8 cellular contexts compared by ENCODE assay signal in the genomic region with DNA sequence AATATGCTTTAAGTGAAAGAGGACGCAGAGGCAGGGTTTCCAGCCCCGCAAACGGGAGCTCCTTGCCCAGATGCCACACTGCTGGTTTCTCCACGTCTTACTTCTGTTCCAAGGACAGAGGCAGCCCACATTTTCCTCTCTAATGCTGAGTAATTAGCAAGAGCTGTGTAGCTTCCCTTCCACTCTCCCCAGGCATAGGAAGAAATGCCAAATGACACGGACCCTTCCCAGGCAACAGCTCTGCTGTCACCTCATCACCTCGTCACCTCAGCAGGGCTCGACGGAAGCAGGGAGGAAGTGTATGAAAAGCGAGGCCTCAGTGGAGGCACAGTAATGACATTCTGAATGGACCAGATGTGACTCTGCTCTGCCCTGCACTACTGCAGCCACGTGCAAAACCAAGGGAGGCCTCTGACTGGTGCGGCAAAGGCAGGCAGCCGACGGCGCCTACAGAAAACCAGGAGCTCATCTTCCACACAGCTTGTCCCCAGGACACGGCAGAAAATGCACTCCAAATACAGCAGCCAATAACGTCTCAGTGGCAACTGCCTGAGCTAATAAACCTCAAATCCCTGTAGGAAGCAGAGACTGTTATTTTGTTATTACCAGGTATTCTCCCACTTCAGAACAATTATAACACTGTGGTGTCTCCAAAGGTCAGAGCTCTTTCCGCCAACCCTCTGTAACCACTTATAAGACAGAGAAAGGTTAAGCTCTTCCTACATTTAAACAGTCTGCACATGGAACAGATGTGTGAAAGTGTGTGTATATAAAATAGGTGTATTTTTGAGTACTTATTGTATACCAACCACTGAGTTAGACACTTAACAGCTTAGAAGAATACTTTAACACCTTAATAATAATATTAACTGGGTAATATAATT.
DNase-seq lines count a peak whose midpoint lies in the region; ATAC-seq lines count a peak whose summit lies in the region.

No MANE protein-coding gene starts in this region.

- no peaks in the 10 kb centered on the region for H3K9me3 Mint-ChIP-seq in T-cell
- no peaks in the 10 kb centered on the region for H3K9me3 Mint-ChIP-seq in effector memory CD8-positive, alpha-beta T cell

- POLR2A ChIA-PET in T-cell (lab: Charles Lee): interaction anchor here in 1 of 2 donors (0.9 kb wide), 1 partner anchor 515 kb away, joined by 3 read pairs; no protein-coding TSS in a partner anchor

- intact Hi-C loops in Right ventricle myocardium superior (cut with DNase I): no loop called here

- H3K27ac Mint-ChIP-seq in T-cell: peak overlapping the region; percentile 95 to 96
- peak overlapping the region; percentile 44 to 62 for H3K27ac Mint-ChIP-seq in effector memory CD8-positive, alpha-beta T cell

- DNase-seq in activated CD8-positive, alpha-beta memory T cell treated with anti-CD3 and anti-CD28 coated beads for 24 hours: peak; percentile 75
- no peak for DNase-seq in activated CD8-positive, alpha-beta memory T cell treated with anti-CD3 and anti-CD28 coated beads, Interleukin-2, amount 50 U/mL, for 4 hours
- DNase-seq in T-cell: peak in 17 of 34 experiments; percentile 2 to 53 (median 18)
- no peak for DNase-seq in effector memory CD8-positive, alpha-beta T cell
- DNase-seq in stimulated activated naive CD8-positive, alpha-beta T cell treated with anti-CD3 and anti-CD28 coated beads, Interleukin-15, Interleukin-2, amounts not matched to agents 100 U/mL and 50 U/mL, for 24 hours: peak; percentile 54
- no peak for DNase-seq in AG08396 (ENCODE audit: low spot score)
- no peak for DNase-seq in hepatic stellate cell (ENCODE audit: low spot score)
- no peak for DNase-seq in Right ventricle myocardium superior

- CTCF ChIA-PET in T-cell (lab: Charles Lee): interaction anchor here (0.6 to 2.6 kb wide), 17 partner anchors 11 to 1127 kb away, joined by 3 to 20 read pairs (median 4); partner anchors contain the start of genes TSHZ1 (in 1 of the 2) and ZNF407 (in 1 of the 2)

- H3K27me3 Mint-ChIP-seq in T-cell: peaks cover 0 to 4% of the 10 kb centered on the region in 2 donors
- H3K27me3 Mint-ChIP-seq in effector memory CD8-positive, alpha-beta T cell: peaks cover 7% of the 10 kb centered on the region in 2 donors

- peaks cover 17 to 19% (median 17%) of the 10 kb centered on the region in 3 donors for H3K4me1 Mint-ChIP-seq in T-cell
- H3K4me1 Mint-ChIP-seq in effector memory CD8-positive, alpha-beta T cell (ENCODE audit: low read depth in 2 of 2): peaks cover 3 to 13% of the 10 kb centered on the region in 2 donors

- peak overlapping the region; percentile 64 to 77 (median 73) for H3K4me3 Mint-ChIP-seq in T-cell
- H3K4me3 Mint-ChIP-seq in effector memory CD8-positive, alpha-beta T cell: peak overlapping the region; percentile 19 to 57

- peak; percentile 60 to 65 (median 62) for ATAC-seq in T-cell (replicated peaks in 1 of 4)
- peak; percentile 25 for ATAC-seq in effector memory CD8-positive, alpha-beta T cell (replicated peaks)
- peak; percentile 78 for ATAC-seq in stimulated activated naive CD8-positive, alpha-beta T cell treated with anti-CD3 and anti-CD28 coated beads, Interleukin-15, Interleukin-2, amounts not matched to agents 100 U/mL and 50 U/mL, for 24 hours
- no peak for ATAC-seq in Right ventricle myocardium superior (ENCODE audit: poor library complexity)

- no peaks in the 10 kb centered on the region for H3K36me3 Mint-ChIP-seq in T-cell
- no peaks in the 10 kb centered on the region for H3K36me3 Mint-ChIP-seq in effector memory CD8-positive, alpha-beta T cell (ENCODE audit: insufficient read depth)

Comparison
In these comparisons a context has a peak if more than half of its experiments do, and no peak if none do; other contexts are left out.
1. DNase-seq: peak in activated CD8-positive, alpha-beta memory T cell treated with anti-CD3 and anti-CD28 coated beads for 24 hours (single experiment) and stimulated activated naive CD8-positive, alpha-beta T cell treated with anti-CD3 and anti-CD28 coated beads, Interleukin-15, Interleukin-2, amounts not matched to agents 100 U/mL and 50 U/mL, for 24 hours (single experiment); none in activated CD8-positive, alpha-beta memory T cell treated with anti-CD3 and anti-CD28 coated beads, Interleukin-2, amount 50 U/mL, for 4 hours (single experiment), effector memory CD8-positive, alpha-beta T cell (0 of 3), AG08396 (single experiment), hepatic stellate cell (single experiment) and Right ventricle myocardium superior (single experiment).